In the genomic region with DNA sequence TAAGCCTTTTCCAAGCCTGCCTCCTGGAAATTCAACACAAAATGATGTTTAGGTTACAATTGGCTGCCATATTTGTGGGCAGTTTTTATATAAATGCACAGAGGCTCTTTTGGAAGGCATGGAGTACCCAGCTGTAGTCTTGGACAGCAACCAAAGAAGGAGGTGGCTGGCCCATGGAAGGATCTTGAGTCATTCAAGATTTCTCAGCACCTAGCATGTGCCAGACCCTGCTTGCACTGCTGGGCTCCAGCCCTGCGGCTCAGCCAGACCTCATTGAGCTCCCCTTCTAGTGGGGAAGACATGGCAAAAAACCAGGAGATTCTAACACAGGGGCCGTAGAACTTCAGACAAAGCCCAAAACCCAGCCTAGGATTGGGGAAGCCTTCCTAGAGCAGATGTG, we compare ENCODE assay signal across 8 cellular contexts. TPM values are rescaled to one million over a fixed set of nuclear protein-coding genes. Genes with fewer than 3 reads are reported as not detected.
DNase-seq lines count a peak whose midpoint lies in the region; ATAC-seq and TF ChIP-seq lines count a peak whose summit lies in the region.
"Had no signal": no experiment of that assay in that cellular context is flagged by ENCODE, and none has a peak within 500 bp of the region (broad histone marks: within the 10 kb centered on the region; RNA-seq: fewer than 3 reads in every experiment).

No MANE protein-coding gene starts in this region.

- in situ Hi-C loops in HAP-1 (cut with MboI; ENCODE audit: low sequenced_read_pairs): no loop called here

- ATAC-seq in stimulated activated naive B cell treated with anti-CD40 and anti-IgM and Interleukin-4, amounts not matched to agents 10 μg/mL and 1 μg/mL and 100 μg/mL, for 72 hours (replicated peaks): no peak

- H3K4me3 Mint-ChIP-seq in stimulated activated naive B cell treated with anti-CD40 and anti-IgM and Interleukin-4, amounts not matched to agents 10 μg/mL and 1 μg/mL and 100 μg/mL, for 72 hours: peak overlapping the region; percentile 25 to 59

- peaks cover 62 to 65% of the 10 kb centered on the region in 2 donors for H3K36me3 Mint-ChIP-seq in stimulated activated naive B cell treated with anti-CD40 and anti-IgM and Interleukin-4, amounts not matched to agents 10 μg/mL and 1 μg/mL and 100 μg/mL, for 72 hours

- no peaks in the 10 kb centered on the region for H3K4me1 ChIP-seq in HAP-1

- no peaks in the 10 kb centered on the region for H3K9me3 ChIP-seq in HAP-1

- DNase-seq in H4 (ENCODE audit: low spot score): peak; percentile 86
- DNase-seq in T1000 (lab: John Stamatoyannopoulos, UW): peak; percentile 32
- peak; percentile 82 for DNase-seq in fibroblast of villous mesenchyme (ENCODE audit: low read depth)
- no peak for DNase-seq in stimulated activated naive B cell treated with anti-CD40 and anti-IgM and Interleukin-4, amounts not matched to agents 10 μg/mL and 1 μg/mL and 100 μg/mL, for 72 hours
- DNase-seq in activated CD8-positive, alpha-beta memory T cell treated with anti-CD3 and anti-CD28 coated beads, Interleukin-2, amount 50 U/mL, for 4 hours: no peak
- no peak for DNase-seq in HAP-1 (ENCODE audit: low spot score in 2 of 2)
- DNase-seq in DMS114 treated with DMSO at 0.1 percent for 48 hours (lab: John Stamatoyannopoulos, UW; ENCODE audit: unreplicated experiment): no peak

- H3K36me3 ChIP-seq in HAP-1 (replicated peaks): peaks cover 10% of the 10 kb centered on the region; the same call in 1 of the 2 replicates
- H3K36me3 ChIP-seq: cardiac muscle cell had no signal

- no peaks in the 10 kb centered on the region for H3K27me3 ChIP-seq in HAP-1 (ENCODE audit: low read depth)
- H3K27me3 ChIP-seq: cardiac muscle cell had no signal

- no peak for TF ChIP-seq CTCF in fibroblast of villous mesenchyme (IDR thresholded peaks at IDR 0.05; ENCODE audit: insufficient read depth, low read depth, low read length)

- H3K9me3 Mint-ChIP-seq in stimulated activated naive B cell treated with anti-CD40 and anti-IgM and Interleukin-4, amounts not matched to agents 10 μg/mL and 1 μg/mL and 100 μg/mL, for 72 hours: no peaks in the 10 kb centered on the region

- H3K4me1 Mint-ChIP-seq in stimulated activated naive B cell treated with anti-CD40 and anti-IgM and Interleukin-4, amounts not matched to agents 10 μg/mL and 1 μg/mL and 100 μg/mL, for 72 hours: peaks cover 61 to 90% of the 10 kb centered on the region in 2 donors

- H3K27ac Mint-ChIP-seq in stimulated activated naive B cell treated with anti-CD40 and anti-IgM and Interleukin-4, amounts not matched to agents 10 μg/mL and 1 μg/mL and 100 μg/mL, for 72 hours: peak overlapping the region; percentile 97

- no peaks in the 10 kb centered on the region for H3K27me3 Mint-ChIP-seq in stimulated activated naive B cell treated with anti-CD40 and anti-IgM and Interleukin-4, amounts not matched to agents 10 μg/mL and 1 μg/mL and 100 μg/mL, for 72 hours

- no peak overlapping the region for H3K4me3 ChIP-seq in fibroblast of villous mesenchyme (ENCODE audit: low read depth, low read length)
- H3K4me3 ChIP-seq in HAP-1: no peak overlapping the region
- H3K4me3 ChIP-seq: cardiac muscle cell had no signal

RNA-seq across cellular contexts. Expression of a gene that starts 22.1 kb away (rescaled TPM):
- total RNA-seq in H4 (2014; rRNA removed; shearing (Covaris generic)): 17.9 and 18.1 TPM in 2 replicates
- 29.3 and 35.4 TPM in 2 replicates for total RNA-seq in fibroblast of villous mesenchyme

Comparison
In these comparisons a context has a peak if more than half of its experiments do, and no peak if none do; other contexts are left out.
1. DNase-seq: peak in H4 (single experiment), T1000 (single experiment) and fibroblast of villous mesenchyme (single experiment); none in stimulated activated naive B cell treated with anti-CD40 and anti-IgM and Interleukin-4, amounts not matched to agents 10 μg/mL and 1 μg/mL and 100 μg/mL, for 72 hours (single experiment), activated CD8-positive, alpha-beta memory T cell treated with anti-CD3 and anti-CD28 coated beads, Interleukin-2, amount 50 U/mL, for 4 hours (single experiment), HAP-1 (0 of 2) and DMS114 treated with DMSO at 0.1 percent for 48 hours (single experiment).